In the genomic region with DNA sequence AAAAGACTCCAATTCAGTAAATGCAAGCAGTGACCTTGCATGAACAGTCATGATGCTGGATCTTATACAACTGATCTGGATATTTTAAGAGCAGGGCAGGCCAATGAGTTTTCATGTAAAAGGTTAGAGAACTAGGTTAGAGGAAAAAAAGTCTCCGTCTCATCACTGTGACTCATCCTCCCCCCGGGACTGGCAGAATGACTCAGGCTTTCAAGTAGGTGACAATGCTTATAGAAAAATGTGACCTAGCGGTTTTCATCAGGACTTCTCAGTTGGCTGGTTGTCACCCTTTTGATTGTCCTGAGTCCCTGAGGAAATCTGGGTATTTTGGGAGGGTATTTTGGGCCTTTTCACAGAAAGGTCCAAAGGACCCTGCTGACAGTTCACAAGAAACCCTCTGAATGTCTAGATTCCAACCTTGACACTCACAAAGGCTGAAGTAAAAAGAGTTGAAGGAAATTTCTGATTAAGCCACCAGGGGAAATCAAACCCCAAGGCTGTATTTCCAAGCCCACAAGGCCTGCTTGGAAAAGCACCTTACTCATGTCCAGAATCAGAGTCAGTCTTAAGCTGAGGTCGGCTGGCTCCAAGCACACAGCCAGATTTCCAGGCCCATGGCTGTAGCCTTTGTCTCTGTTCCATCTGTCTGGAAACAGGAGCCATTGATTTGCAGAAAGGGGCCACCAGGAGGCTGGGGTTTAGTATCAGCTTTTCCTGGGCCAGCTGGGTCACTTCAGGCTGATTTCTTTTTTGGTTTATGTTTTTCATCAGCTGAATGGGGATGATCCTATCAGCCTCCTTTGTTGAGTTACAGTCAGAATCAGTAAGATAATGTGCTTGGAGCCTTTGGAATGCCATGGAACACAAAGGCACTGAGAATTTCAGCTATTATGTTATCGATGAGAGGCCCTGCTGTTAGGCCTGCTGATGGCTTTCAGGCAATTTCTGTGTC, we compare ENCODE assay signal across 1 cellular context.
TF ChIP-seq lines count a peak whose summit lies in the region.

No MANE protein-coding gene starts in this region.

TF ChIP-seq in HEK293, 187 proteins besides CTCF, POLR2A, EP300 and RAD21 (continued from another document):
- TF ChIP-seq BCL11A (tag by site-specific recombination; IDR thresholded peaks at IDR 0.05; ENCODE audit: low read depth) (0 out of 2 replicates have a peak, but pooled peaks have one; percentile 23), SP7 (tag by site-specific recombination; IDR thresholded peaks at IDR 0.05) (peak; percentile 51; the same call in 1 of the 2 replicates), ZNF558 (tag by site-specific recombination; IDR thresholded peaks at IDR 0.05) (0 out of 2 replicates have a peak, but pooled peaks have one; percentile 34), ZNF629 (tag by site-specific recombination; IDR thresholded peaks at IDR 0.05) (peak; percentile 56), PRDM1 (tag by site-specific recombination; IDR thresholded peaks at IDR 0.05) (peak; percentile 8; the same call in 1 of the 2 replicates), ZNF350 (tag by site-specific recombination; IDR thresholded peaks at IDR 0.05) (no peak), ZNF433 (tag by site-specific recombination; IDR thresholded peaks at IDR 0.05; ENCODE audit: low read depth) (no peak), ZNF548 (tag by site-specific recombination; IDR thresholded peaks at IDR 0.05) (no peak), ZNF366 (tag by site-specific recombination; conservative IDR thresholded peaks at IDR 0.05) (peak; percentile 43; the same call in 1 of the 2 replicates)
- TF ChIP-seq, protein P1, sequence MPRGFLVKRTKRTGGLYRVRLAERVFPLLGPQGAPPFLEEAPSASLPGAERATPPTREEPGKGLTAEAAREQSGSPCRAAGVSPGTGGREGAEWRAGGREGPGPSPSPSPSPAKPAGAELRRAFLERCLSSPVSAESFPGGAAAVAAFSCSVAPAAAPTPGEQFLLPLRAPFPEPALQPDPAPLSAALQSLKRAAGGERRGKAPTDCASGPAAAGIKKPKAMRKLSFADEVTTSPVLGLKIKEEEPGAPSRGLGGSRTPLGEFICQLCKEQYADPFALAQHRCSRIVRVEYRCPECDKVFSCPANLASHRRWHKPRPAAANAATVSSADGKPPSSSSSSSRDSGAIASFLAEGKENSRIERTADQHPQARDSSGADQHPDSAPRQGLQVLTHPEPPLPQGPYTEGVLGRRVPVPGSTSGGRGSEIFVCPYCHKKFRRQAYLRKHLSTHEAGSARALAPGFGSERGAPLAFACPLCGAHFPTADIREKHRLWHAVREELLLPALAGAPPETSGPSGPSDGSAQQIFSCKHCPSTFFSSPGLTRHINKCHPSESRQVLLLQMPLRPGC (tag by site-specific recombination; IDR thresholded peaks at IDR 0.05), result peak; percentile 55; the same call in 1 of the 2 replicates
